ENCODE assay signal across 1 cellular context in the genomic region with DNA sequence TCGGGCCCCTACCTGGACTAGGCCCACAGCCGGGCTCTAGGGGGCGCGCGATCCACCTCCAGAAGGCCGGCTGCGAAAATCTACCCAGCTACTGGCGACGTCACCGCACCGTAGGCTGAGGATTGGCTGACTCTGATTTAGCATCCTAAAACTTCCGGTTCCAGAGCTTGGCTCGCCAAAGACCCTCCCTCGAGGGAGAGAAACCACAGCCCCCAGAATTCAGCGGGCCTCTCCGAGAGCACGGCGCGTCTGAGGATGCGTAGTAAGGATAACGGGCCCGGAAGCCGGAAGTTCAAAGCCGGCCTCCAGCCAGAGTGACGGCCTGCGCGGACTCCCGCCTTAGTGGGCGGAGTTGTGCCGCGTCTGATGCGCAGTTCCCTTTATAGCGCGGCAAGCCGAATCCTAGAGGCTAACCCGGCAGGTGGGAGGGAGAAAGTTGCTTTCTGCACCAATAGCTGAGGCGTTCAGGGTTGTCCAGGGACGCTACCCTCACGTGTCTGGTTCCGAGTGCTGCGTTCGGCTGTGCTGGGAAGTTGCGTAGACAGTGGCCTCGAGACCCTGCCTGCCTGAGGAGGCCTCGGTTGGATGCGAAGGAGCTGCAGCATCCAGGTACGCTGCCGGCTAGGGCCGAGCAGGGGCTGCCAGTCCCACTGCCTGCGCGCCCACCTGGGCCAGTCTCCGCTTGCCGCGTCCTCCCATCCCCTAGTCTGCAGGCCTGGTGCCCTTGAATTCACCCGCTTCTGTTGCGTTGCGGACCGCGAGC.
TF ChIP-seq lines count a peak whose summit lies in the region.

A gene (plus strand): TSS at position 544 of the 763 bp plus-strand sequence. CDS start 7,808 bp downstream, outside the sequence.

TF ChIP-seq in K562, 482 proteins besides CTCF, POLR2A, EP300 and RAD21 (continued from another document):
- TF ChIP-seq MBD2 (IDR thresholded peaks at IDR 0.05; ENCODE audit: borderline replicate concordance, low read depth), result peak; percentile 82; the same call in 1 of the 2 replicates
- TF ChIP-seq ZBTB1 (CRISPR knock-in tag; IDR thresholded peaks at IDR 0.05; ENCODE audit: borderline replicate concordance, low read depth), result no peak
- TF ChIP-seq CHD2 (IDR thresholded peaks at IDR 0.05; ENCODE audit: low read depth, low read length), result no peak; the same call in 1 of the 2 replicates
- TF ChIP-seq ZNF830 (CRISPR knock-in tag; IDR thresholded peaks at IDR 0.05), result peak; percentile 77; the same call in 1 of the 2 replicates
- TF ChIP-seq KDM1A (IDR thresholded peaks at IDR 0.05), result no peak
- peak in 1 of 2 experiments; percentile 56; a peak in 2 of 4 replicates for TF ChIP-seq FOXK2 (conservative IDR thresholded peaks at IDR 0.05 in 1 of 2, IDR thresholded peaks at IDR 0.05 in 1 of 2; ENCODE audit: low read depth in 2 of 2)
- TF ChIP-seq, protein P1, sequence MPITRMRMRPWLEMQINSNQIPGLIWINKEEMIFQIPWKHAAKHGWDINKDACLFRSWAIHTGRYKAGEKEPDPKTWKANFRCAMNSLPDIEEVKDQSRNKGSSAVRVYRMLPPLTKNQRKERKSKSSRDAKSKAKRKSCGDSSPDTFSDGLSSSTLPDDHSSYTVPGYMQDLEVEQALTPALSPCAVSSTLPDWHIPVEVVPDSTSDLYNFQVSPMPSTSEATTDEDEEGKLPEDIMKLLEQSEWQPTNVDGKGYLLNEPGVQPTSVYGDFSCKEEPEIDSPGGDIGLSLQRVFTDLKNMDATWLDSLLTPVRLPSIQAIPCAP (CRISPR knock-in tag; IDR thresholded peaks at IDR 0.05; ENCODE audit: borderline replicate concordance), result no peak
- TF ChIP-seq TAF9B (IDR thresholded peaks at IDR 0.05; ENCODE audit: partially characterized antibody), result no peak
- TF ChIP-seq, protein P2, sequence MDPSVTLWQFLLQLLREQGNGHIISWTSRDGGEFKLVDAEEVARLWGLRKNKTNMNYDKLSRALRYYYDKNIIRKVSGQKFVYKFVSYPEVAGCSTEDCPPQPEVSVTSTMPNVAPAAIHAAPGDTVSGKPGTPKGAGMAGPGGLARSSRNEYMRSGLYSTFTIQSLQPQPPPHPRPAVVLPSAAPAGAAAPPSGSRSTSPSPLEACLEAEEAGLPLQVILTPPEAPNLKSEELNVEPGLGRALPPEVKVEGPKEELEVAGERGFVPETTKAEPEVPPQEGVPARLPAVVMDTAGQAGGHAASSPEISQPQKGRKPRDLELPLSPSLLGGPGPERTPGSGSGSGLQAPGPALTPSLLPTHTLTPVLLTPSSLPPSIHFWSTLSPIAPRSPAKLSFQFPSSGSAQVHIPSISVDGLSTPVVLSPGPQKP (CRISPR knock-in tag; IDR thresholded peaks at IDR 0.05), result no peak
- TF ChIP-seq PHF21A (IDR thresholded peaks at IDR 0.05; ENCODE audit: borderline replicate concordance, low read depth), result no peak
- no peak for TF ChIP-seq TCF3 (CRISPR knock-in tag; IDR thresholded peaks at IDR 0.05)
- TF ChIP-seq PTRF (tag; IDR thresholded peaks at IDR 0.05), result no peak
- TF ChIP-seq TEAD1 (CRISPR knock-in tag; IDR thresholded peaks at IDR 0.05), result peak in 1 of 2 experiments; percentile 75; a peak in 1 of 4 replicates
- TF ChIP-seq, protein P3, sequence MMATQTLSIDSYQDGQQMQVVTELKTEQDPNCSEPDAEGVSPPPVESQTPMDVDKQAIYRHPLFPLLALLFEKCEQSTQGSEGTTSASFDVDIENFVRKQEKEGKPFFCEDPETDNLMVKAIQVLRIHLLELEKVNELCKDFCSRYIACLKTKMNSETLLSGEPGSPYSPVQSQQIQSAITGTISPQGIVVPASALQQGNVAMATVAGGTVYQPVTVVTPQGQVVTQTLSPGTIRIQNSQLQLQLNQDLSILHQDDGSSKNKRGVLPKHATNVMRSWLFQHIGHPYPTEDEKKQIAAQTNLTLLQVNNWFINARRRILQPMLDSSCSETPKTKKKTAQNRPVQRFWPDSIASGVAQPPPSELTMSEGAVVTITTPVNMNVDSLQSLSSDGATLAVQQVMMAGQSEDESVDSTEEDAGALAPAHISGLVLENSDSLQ (IDR thresholded peaks at IDR 0.05), result peak; percentile 98
- TF ChIP-seq ZNF436 (CRISPR knock-in tag; IDR thresholded peaks at IDR 0.05), result no peak
- peak; percentile 95 for TF ChIP-seq HCFC1 (IDR thresholded peaks at IDR 0.05; ENCODE audit: low read depth, low read length)
- TF ChIP-seq, protein P4, sequence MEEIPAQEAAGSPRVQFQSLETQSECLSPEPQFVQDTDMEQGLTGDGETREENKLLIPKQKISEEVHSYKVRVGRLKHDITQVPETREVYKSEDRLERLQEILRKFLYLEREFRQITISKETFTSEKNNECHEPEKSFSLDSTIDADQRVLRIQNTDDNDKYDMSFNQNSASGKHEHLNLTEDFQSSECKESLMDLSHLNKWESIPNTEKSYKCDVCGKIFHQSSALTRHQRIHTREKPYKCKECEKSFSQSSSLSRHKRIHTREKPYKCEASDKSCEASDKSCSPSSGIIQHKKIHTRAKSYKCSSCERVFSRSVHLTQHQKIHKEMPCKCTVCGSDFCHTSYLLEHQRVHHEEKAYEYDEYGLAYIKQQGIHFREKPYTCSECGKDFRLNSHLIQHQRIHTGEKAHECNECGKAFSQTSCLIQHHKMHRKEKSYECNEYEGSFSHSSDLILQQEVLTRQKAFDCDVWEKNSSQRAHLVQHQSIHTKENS (CRISPR knock-in tag; IDR thresholded peaks at IDR 0.05), result no peak
